1 cellular context compared by ENCODE assay signal in genomic region chr1:154983776-154984466, GRCh38.
TF ChIP-seq lines count a peak whose summit lies in the region.

No MANE protein-coding gene starts in this region.

TF ChIP-seq in GM12878, 131 proteins besides CTCF, POLR2A, EP300 and RAD21:
- TF ChIP-seq TCF3 (IDR thresholded peaks at IDR 0.05; ENCODE audit: borderline replicate concordance, insufficient read depth, low read depth, low read length): no peak
TF ChIP-seq in GM12878: peak in this region for 0.
